In genomic region chr9:130669965-130670364, GRCh38 we compare ENCODE assay signal across 15 cellular contexts. TPM values are rescaled to one million over a fixed set of nuclear protein-coding genes. Genes with fewer than 3 reads are reported as not detected.
A peak's percentile ranks its signal among the peaks of the same experiment; 100 is the strongest.
DNase-seq lines count a peak whose midpoint lies in the region; ATAC-seq and TF ChIP-seq lines count a peak whose summit lies in the region.
"Had no signal": no experiment of that assay in that cellular context is flagged by ENCODE, and none has a peak within 500 bp of the region (broad histone marks: within the 10 kb centered on the region; RNA-seq: fewer than 3 reads in every experiment).

No MANE protein-coding gene starts in this region.

- no peaks in the 10 kb centered on the region for H3K36me3 ChIP-seq in HCT116 (ENCODE audit: control insufficient read depth in 1 of 2, insufficient read depth in 2 of 2, low read length in 2 of 2)
- H3K36me3 ChIP-seq: BLaER1 had no signal

- TF ChIP-seq CTCF in HCT116 (IDR thresholded peaks at IDR 0.05 in 2 of 3, conservative IDR thresholded peaks at IDR 0.05 in 1 of 3; ENCODE audit: borderline replicate concordance in 1 of 3, insufficient read depth in 1 of 3, low read depth in 2 of 3, low read length in 2 of 3), result no peak

- no peak overlapping the region for H3K27ac ChIP-seq in HCT116 (ENCODE audit: low read depth, low read length)
- H3K27ac ChIP-seq: BLaER1 had no signal

- no peak overlapping the region for H3K9ac ChIP-seq in HCT116 (ENCODE audit: low read length)
- H3K9ac ChIP-seq: BLaER1 had no signal

- H3K9me3 ChIP-seq in HCT116 (ENCODE audit: control insufficient read depth in 1 of 2, insufficient read depth in 1 of 2, low read depth in 1 of 2, low read length in 2 of 2), result no peaks in the 10 kb centered on the region
- H3K9me3 ChIP-seq: BLaER1 had no signal

- CTCF ChIA-PET in HCT116 (lab: Charles Lee), result interaction anchor here (0.6 kb wide), 1 partner anchor 88 kb away, joined by 3 read pairs; no protein-coding TSS in a partner anchor

- TF ChIP-seq RAD21 in HCT116 (IDR thresholded peaks at IDR 0.05; ENCODE audit: low read depth), result no peak

- no peaks in the 10 kb centered on the region for H3K9me3 Mint-ChIP-seq in activated naive CD4-positive, alpha-beta T cell treated with anti-CD3 and anti-CD28 coated beads, Interleukin-2, amount 50 U/mL, for 24 hours
- H3K9me3 Mint-ChIP-seq in activated naive CD4-positive, alpha-beta T cell treated with anti-CD3 and anti-CD28 coated beads, Interleukin-2, amount 50 U/mL, for 72 hours, result no peaks in the 10 kb centered on the region
- H3K9me3 Mint-ChIP-seq: CD4-positive, alpha-beta memory T cell had no signal

- H3K4me3 ChIP-seq in HCT116 (replicated peaks in 1 of 2; ENCODE audit: low read depth in 1 of 2, low read length in 2 of 2), result no peak overlapping the region
- H3K4me3 ChIP-seq: BLaER1, GM23338 had no signal

- ATAC-seq in activated naive CD4-positive, alpha-beta T cell treated with anti-CD3 and anti-CD28 coated beads, Interleukin-2, amount 50 U/mL, for 72 hours, result no peak
- peak; percentile 36; the same call in 1 of the 2 replicates for ATAC-seq in HCT116
- ATAC-seq in HG02970 (IDR thresholded peaks at IDR 0.05; ENCODE audit: low FRiP score, unreplicated experiment), result no peak
- ATAC-seq: GM23338 had no signal

- no peak overlapping the region for H3K4me3 Mint-ChIP-seq in activated naive CD4-positive, alpha-beta T cell treated with anti-CD3 and anti-CD28 coated beads, Interleukin-2, amount 50 U/mL, for 24 hours
- H3K4me3 Mint-ChIP-seq: CD14-positive monocyte; CD4-positive, alpha-beta memory T cell; GM23338 had no signal

- H3K4me1 ChIP-seq in HCT116 (ENCODE audit: control insufficient read depth in 1 of 2, insufficient read depth in 2 of 2, low read length in 2 of 2), result peaks cover 0 to 8% of the 10 kb centered on the region in 2 experiments; a peak in 2 of 4 replicates

- POLR2A ChIA-PET in HCT116 (lab: Charles Lee), result no interaction called here

- BruUV-seq in HCT116 (replicated peaks; lab: Mats Ljungman, UMichigan), result no TSS peak

- H3K79me2 ChIP-seq in HCT116 (ENCODE audit: insufficient read depth, low read length), result no peaks in the 10 kb centered on the region

- RAD21 ChIA-PET in HCT116 (lab: Charles Lee; ENCODE audit: low non-redundant PET in 1 of 2, low total read pairs in 2 of 2, uncharacterized antibody in 2 of 2, unreplicated experiment in 2 of 2), result no interaction called here

- no peaks in the 10 kb centered on the region for H3K36me3 Mint-ChIP-seq in activated naive CD4-positive, alpha-beta T cell treated with anti-CD3 and anti-CD28 coated beads, Interleukin-2, amount 50 U/mL, for 24 hours
- H3K36me3 Mint-ChIP-seq in activated naive CD4-positive, alpha-beta T cell treated with anti-CD3 and anti-CD28 coated beads, Interleukin-2, amount 50 U/mL, for 72 hours, result peaks cover 0 to 5% of the 10 kb centered on the region in 2 donors
- H3K36me3 Mint-ChIP-seq: CD4-positive, alpha-beta memory T cell had no signal

- no peaks in the 10 kb centered on the region for H4K20me1 ChIP-seq in HCT116 (ENCODE audit: insufficient read depth)

- TF ChIP-seq POLR2A in HCT116 (IDR thresholded peaks at IDR 0.05; ENCODE audit: borderline replicate concordance, extremely low read depth, insufficient read depth, insufficient read length), result no peak

- peak overlapping the region; percentile 2 for H3K27ac Mint-ChIP-seq in activated naive CD4-positive, alpha-beta T cell treated with anti-CD3 and anti-CD28 coated beads, Interleukin-2, amount 50 U/mL, for 24 hours
- no peak overlapping the region for H3K27ac Mint-ChIP-seq in activated naive CD4-positive, alpha-beta T cell treated with anti-CD3 and anti-CD28 coated beads, Interleukin-2, amount 50 U/mL, for 72 hours
- H3K27ac Mint-ChIP-seq: CD14-positive monocyte; CD4-positive, alpha-beta memory T cell; GM23338 had no signal

- H3K27me3 Mint-ChIP-seq in activated naive CD4-positive, alpha-beta T cell treated with anti-CD3 and anti-CD28 coated beads, Interleukin-2, amount 50 U/mL, for 24 hours, result peaks cover 15% of the 10 kb centered on the region

- DNase-seq in activated naive CD4-positive, alpha-beta T cell treated with anti-CD3 and anti-CD28 coated beads, Interleukin-2, amount 50 U/mL, for 72 hours (ENCODE audit: low spot score in 2 of 2), result no peak
- no peak for DNase-seq in HCT116 (ENCODE audit: low read depth, low spot score)
- DNase-seq in iPS-NIHi7 (ENCODE audit: extremely low spot score), result peak; percentile 3
- no peak for DNase-seq in activated T-cell treated with anti-CD3 and anti-CD28 coated beads for 4 hours
- DNase-seq in RKO (ENCODE audit: low spot score), result no peak
- DNase-seq: 8988T; CD4-positive, alpha-beta memory T cell had no signal

- intact Hi-C loops in HCT116 (cut with micrococcal nuclease), result no loop called here

- peaks cover 10% of the 10 kb centered on the region for H3K4me1 Mint-ChIP-seq in activated naive CD4-positive, alpha-beta T cell treated with anti-CD3 and anti-CD28 coated beads, Interleukin-2, amount 50 U/mL, for 24 hours

- H2AFZ ChIP-seq in HCT116 (ENCODE audit: low read depth, low read length, poor library complexity, severe bottlenecking), result no peak overlapping the region
- H2AFZ ChIP-seq: GM23338 had no signal

- H3K9me2 ChIP-seq in HCT116 (ENCODE audit: insufficient read depth), result no peaks in the 10 kb centered on the region

- no peak overlapping the region for H3K4me2 ChIP-seq in HCT116 (ENCODE audit: low read length)
- H3K4me2 ChIP-seq: BLaER1, GM23338 had no signal

- no peaks in the 10 kb centered on the region for H3K27me3 ChIP-seq in HCT116 (ENCODE audit: insufficient read depth, low read length)

TF ChIP-seq in HCT116, 20 proteins besides CTCF, POLR2A, EP300 and RAD21:
- TF ChIP-seq CBX3 (IDR thresholded peaks at IDR 0.05; ENCODE audit: low read depth) (no peak), ZFX (IDR thresholded peaks at IDR 0.05) (no peak), SP1 (IDR thresholded peaks at IDR 0.05; ENCODE audit: low read depth) (no peak), SRF (IDR thresholded peaks at IDR 0.05; ENCODE audit: low read depth) (no peak), ZNF274 (IDR thresholded peaks at IDR 0.05; ENCODE audit: low read depth, low read length) (no peak), REST (IDR thresholded peaks at IDR 0.05; ENCODE audit: low read depth) (no peak), POLR2AphosphoS5 (IDR thresholded peaks at IDR 0.05; ENCODE audit: low read depth, low read length) (no peak), EZH2 (IDR thresholded peaks at IDR 0.05) (no peak), TCF7L2 (IDR thresholded peaks at IDR 0.05; ENCODE audit: borderline replicate concordance, extremely low read depth, insufficient read depth, insufficient read length) (no peak), MAX (IDR thresholded peaks at IDR 0.05) (no peak), ELF1 (IDR thresholded peaks at IDR 0.05; ENCODE audit: borderline replicate concordance, low read depth) (no peak), YY1 (IDR thresholded peaks at IDR 0.05; ENCODE audit: extremely low read depth, insufficient replicate concordance, low read depth, low read length) (no peak)

RNA-seq across cellular contexts. Expression of gene PRDM12, which starts 5.6 kb away (rescaled TPM):
- total RNA-seq in activated naive CD4-positive, alpha-beta T cell treated with anti-CD3 and anti-CD28 coated beads, Interleukin-2, amount 50 U/mL, for 72 hours, result not detected
- 0.54 TPM for total RNA-seq in HCT116 (2021; ENCODE audit: unreplicated experiment)
- 0.17 and 0.36 TPM in 2 replicates for polyA plus RNA-seq in HCT116 (2012)
- total RNA-seq: A673; CD4-positive, alpha-beta memory T cell; GM23338; HT-29 had no signal
- polyA plus RNA-seq: AG04450, CD14-positive monocyte had no signal

RNA-seq across cellular contexts. Expression of gene EXOSC2, which starts 23.6 kb away (rescaled TPM):
- 10 to 100 TPM; 68.8 to 84.8 TPM for total RNA-seq in activated naive CD4-positive, alpha-beta T cell treated with anti-CD3 and anti-CD28 coated beads, Interleukin-2, amount 50 U/mL, for 72 hours
- total RNA-seq in HCT116 (2021; ENCODE audit: unreplicated experiment), result 71.5 TPM
- 32.8 and 36.2 TPM in 2 replicates for polyA plus RNA-seq in HCT116 (2012)
